Comparison of ENCODE assay signal across 22 cellular contexts in genomic region chr22:28894793-28895192, GRCh38. TPM values are rescaled to one million over a fixed set of nuclear protein-coding genes. Genes with fewer than 3 reads are reported as not detected.
A peak's percentile ranks its signal among the peaks of the same experiment; 100 is the strongest.
DNase-seq lines count a peak whose midpoint lies in the region; ATAC-seq and TF ChIP-seq lines count a peak whose summit lies in the region.
"Had no signal": no experiment of that assay in that cellular context is flagged by ENCODE, and none has a peak within 500 bp of the region (broad histone marks: within the 10 kb centered on the region; RNA-seq: fewer than 3 reads in every experiment).

No MANE protein-coding gene starts in this region.

- H4K5ac ChIP-seq in mesendoderm (ENCODE audit: low read length), result no peak overlapping the region

- no peak for DNase-seq in cardiac muscle cell (ENCODE audit: low read depth in 1 of 2, low spot score in 1 of 2)
- DNase-seq in Right ventricle myocardium inferior (ENCODE audit: missing footprints), result no peak
- no peak for DNase-seq in endodermal cell
- DNase-seq in mesendoderm, result no peak
- no peak for DNase-seq in NCI-H774 (lab: John Stamatoyannopoulos, UW)
- DNase-seq in activated T-helper 2 cell treated with anti-CD3 and anti-CD28 coated beads, Interferon-gamma antibody, Interleukin-2, Interleukin-4, amounts not matched to agents 10 μg/mL and 5 μg/mL and 100 μg/mL, durations not matched to agents 14 hours and 24 hours and 36 hours (ENCODE audit: low spot score), result no peak
- DNase-seq in anterior cingulate cortex (lab: John Stamatoyannopoulos, UW), result no peak
- DNase-seq: activated CD8-positive, alpha-beta memory T cell treated with anti-CD3 and anti-CD28 coated beads, Interleukin-2, amount 50 U/mL, for 4 hours; activated effector memory CD4-positive, alpha-beta T cell treated with anti-CD3 and anti-CD28 coated beads, Interleukin-2, amount 50 U/mL, for 16 hours; NCI-H1417 treated with DMSO at 0.1 percent for 48 hours; NCI-H510A; NK-92 treated with Interleukin-12 subunit alpha and Interleukin-12 subunit beta, amount 100 ng/mL, for 24 hours; stimulated activated CD4-positive, alpha-beta T cell treated with anti-CD3 and anti-CD28 coated beads, Interleukin-4, amount 100 ng/mL, for 4 hours; stimulated activated naive CD8-positive, alpha-beta T cell treated with anti-CD3 and anti-CD28 coated beads, Interleukin-15, amount 100 ng/mL, for 72 hours had no signal

- no peaks in the 10 kb centered on the region for H3K9me3 Mint-ChIP-seq in endodermal cell
- no peaks in the 10 kb centered on the region for H3K9me3 Mint-ChIP-seq in activated T-helper 2 cell treated with anti-CD3 and anti-CD28 coated beads, Interferon-gamma antibody, Interleukin-2, Interleukin-4, amounts not matched to agents 10 μg/mL and 5 μg/mL and 100 μg/mL, durations not matched to agents 14 hours and 24 hours and 36 hours
- H3K9me3 Mint-ChIP-seq: stimulated activated naive CD8-positive, alpha-beta T cell treated with anti-CD3 and anti-CD28 coated beads, Interleukin-15, amount 100 ng/mL, for 72 hours had no signal

- H2AK5ac ChIP-seq in mesendoderm (ENCODE audit: low read length), result no peak overlapping the region

- peaks cover 27% of the 10 kb centered on the region for H3K4me1 Mint-ChIP-seq in endodermal cell
- peaks cover 5% of the 10 kb centered on the region for H3K4me1 Mint-ChIP-seq in activated T-helper 2 cell treated with anti-CD3 and anti-CD28 coated beads, Interferon-gamma antibody, Interleukin-2, Interleukin-4, amounts not matched to agents 10 μg/mL and 5 μg/mL and 100 μg/mL, durations not matched to agents 14 hours and 24 hours and 36 hours (ENCODE audit: low read depth)

- H3K27me3 ChIP-seq in cardiac muscle cell (no peaks in the 10 kb centered on the region), endodermal cell (ENCODE audit: control insufficient read depth, insufficient read depth, low read length, poor library complexity, severe bottlenecking) (no peaks in the 10 kb centered on the region), mesendoderm (ENCODE audit: insufficient read depth, low read length, poor library complexity) (no peaks in the 10 kb centered on the region)
- H3K27me3 ChIP-seq: body of pancreas, upper lobe of left lung had no signal

- no peak overlapping the region for H4K8ac ChIP-seq in mesendoderm (ENCODE audit: low read depth, low read length)

- H3K56ac ChIP-seq in mesendoderm (ENCODE audit: low read length), result peak overlapping the region; percentile 1

- no peak overlapping the region for H2BK15ac ChIP-seq in mesendoderm (replicated peaks; ENCODE audit: low read depth)

- no peak overlapping the region for H3K4me3 Mint-ChIP-seq in endodermal cell
- no peak overlapping the region for H3K4me3 Mint-ChIP-seq in activated T-helper 2 cell treated with anti-CD3 and anti-CD28 coated beads, Interferon-gamma antibody, Interleukin-2, Interleukin-4, amounts not matched to agents 10 μg/mL and 5 μg/mL and 100 μg/mL, durations not matched to agents 14 hours and 24 hours and 36 hours (ENCODE audit: low read depth)
- H3K4me3 Mint-ChIP-seq: stimulated activated naive CD8-positive, alpha-beta T cell treated with anti-CD3 and anti-CD28 coated beads, Interleukin-15, amount 100 ng/mL, for 72 hours had no signal

- TF ChIP-seq CTCF in cardiac muscle cell (IDR thresholded peaks at IDR 0.05; ENCODE audit: low read depth, low read length) (no peak), endodermal cell (conservative IDR thresholded peaks at IDR 0.05) (no peak)

- no peaks in the 10 kb centered on the region for H3K36me3 Mint-ChIP-seq in endodermal cell (ENCODE audit: low read depth)
- no peaks in the 10 kb centered on the region for H3K36me3 Mint-ChIP-seq in activated T-helper 2 cell treated with anti-CD3 and anti-CD28 coated beads, Interferon-gamma antibody, Interleukin-2, Interleukin-4, amounts not matched to agents 10 μg/mL and 5 μg/mL and 100 μg/mL, durations not matched to agents 14 hours and 24 hours and 36 hours (ENCODE audit: low read depth)

- H3K79me2 ChIP-seq in mesendoderm (ENCODE audit: control insufficient read depth, insufficient read depth, low read length), result peaks cover 72% of the 10 kb centered on the region

- H3K36me3 ChIP-seq in cardiac muscle cell (no peaks in the 10 kb centered on the region), endodermal cell (ENCODE audit: control insufficient read depth, insufficient read depth, low read length) (no peaks in the 10 kb centered on the region), mesendoderm (ENCODE audit: control insufficient read depth, insufficient read depth, low read length) (no peaks in the 10 kb centered on the region)
- H3K36me3 ChIP-seq: upper lobe of left lung, WERI-Rb-1 had no signal

- H3K9ac ChIP-seq in endodermal cell (ENCODE audit: extremely low read depth, low read length, poor library complexity, severe bottlenecking) (no peak overlapping the region), mesendoderm (ENCODE audit: low read length) (no peak overlapping the region)

- no peaks in the 10 kb centered on the region for H3K27me3 Mint-ChIP-seq in endodermal cell (ENCODE audit: insufficient read depth)
- peaks cover 42% of the 10 kb centered on the region for H3K27me3 Mint-ChIP-seq in activated T-helper 2 cell treated with anti-CD3 and anti-CD28 coated beads, Interferon-gamma antibody, Interleukin-2, Interleukin-4, amounts not matched to agents 10 μg/mL and 5 μg/mL and 100 μg/mL, durations not matched to agents 14 hours and 24 hours and 36 hours (ENCODE audit: low read depth)

- H3K23ac ChIP-seq in mesendoderm (ENCODE audit: low read length), result no peak overlapping the region

- no peak overlapping the region for H3K18ac ChIP-seq in mesendoderm (ENCODE audit: low read length)

- H3K27ac ChIP-seq in cardiac muscle cell (peak overlapping the region; percentile 78), endodermal cell (ENCODE audit: low read depth, low read length) (no peak overlapping the region), mesendoderm (ENCODE audit: low read depth, low read length) (no peak overlapping the region)
- H3K27ac ChIP-seq: A549, body of pancreas, coronary artery, upper lobe of left lung, WERI-Rb-1 had no signal

- H3K4me3 ChIP-seq in cardiac muscle cell, result no peak overlapping the region
- no peak overlapping the region for H3K4me3 ChIP-seq in endodermal cell (ENCODE audit: low read length)
- H3K4me3 ChIP-seq in mesendoderm (ENCODE audit: low read length), result no peak overlapping the region
- H3K4me3 ChIP-seq: A549, body of pancreas, coronary artery, upper lobe of left lung had no signal

- no peak overlapping the region for H3K4ac ChIP-seq in mesendoderm (ENCODE audit: low read depth, low read length)

- peaks cover 20% of the 10 kb centered on the region for H3K79me1 ChIP-seq in mesendoderm (ENCODE audit: low read length)

- H3K27ac Mint-ChIP-seq in endodermal cell, result peak overlapping the region; percentile 70
- H3K27ac Mint-ChIP-seq in activated T-helper 2 cell treated with anti-CD3 and anti-CD28 coated beads, Interferon-gamma antibody, Interleukin-2, Interleukin-4, amounts not matched to agents 10 μg/mL and 5 μg/mL and 100 μg/mL, durations not matched to agents 14 hours and 24 hours and 36 hours, result no peak overlapping the region
- H3K27ac Mint-ChIP-seq: stimulated activated naive CD8-positive, alpha-beta T cell treated with anti-CD3 and anti-CD28 coated beads, Interleukin-15, amount 100 ng/mL, for 72 hours had no signal

- H2BK120ac ChIP-seq in mesendoderm (ENCODE audit: low read depth, low read length), result no peak overlapping the region

- intact Hi-C loops in Right ventricle myocardium inferior (cut with DNase I), result no loop called here
- intact Hi-C loops in activated T-helper 2 cell treated with anti-CD3 and anti-CD28 coated beads, Interferon-gamma antibody, Interleukin-2, Interleukin-4, amounts not matched to agents 10 μg/mL and 5 μg/mL and 100 μg/mL, durations not matched to agents 14 hours and 24 hours and 36 hours (cut with micrococcal nuclease), result no loop called here

- H3K9me3 ChIP-seq in cardiac muscle cell (ENCODE audit: low read depth), result no peaks in the 10 kb centered on the region
- no peaks in the 10 kb centered on the region for H3K9me3 ChIP-seq in endodermal cell (ENCODE audit: control insufficient read depth, low read length)
- H3K9me3 ChIP-seq: A549, body of pancreas, upper lobe of left lung had no signal

- ATAC-seq in Right ventricle myocardium inferior (no peak), HG03139 (IDR thresholded peaks at IDR 0.05; ENCODE audit: unreplicated experiment) (no peak)
- ATAC-seq: A549; body of pancreas; HepG2; Panc1; stimulated activated naive CD8-positive, alpha-beta T cell treated with anti-CD3 and anti-CD28 coated beads, Interleukin-15, amount 100 ng/mL, for 72 hours had no signal

- H3K4me1 ChIP-seq in cardiac muscle cell (ENCODE audit: low read depth), result peaks cover 61% of the 10 kb centered on the region
- peaks cover 6% of the 10 kb centered on the region for H3K4me1 ChIP-seq in endodermal cell (ENCODE audit: control insufficient read depth, insufficient read depth, low read length)
- peaks cover 14% of the 10 kb centered on the region for H3K4me1 ChIP-seq in mesendoderm (ENCODE audit: control insufficient read depth, low read depth, low read length)

- H2BK5ac ChIP-seq in mesendoderm (ENCODE audit: low read length), result no peak overlapping the region

- WGBS in endodermal cell (ENCODE audit: insufficient coverage in 1 of 2, insufficient read length in 1 of 2), 2 experiments, result 74 to 78% methylated on average over 3 of the region's 3 CpGs
- WGBS in mesendoderm (ENCODE audit: extremely low coverage, insufficient coverage, low lambda C conversion rate), result no CpG with 5 or more reads among the region's 3 CpGs

- no peak overlapping the region for H3K4me2 ChIP-seq in mesendoderm (ENCODE audit: low read length)
- H3K4me2 ChIP-seq: A549 had no signal

RNA-seq across cellular contexts. Expression of gene ZNRF3, which starts 11.4 kb away (rescaled TPM):
- total RNA-seq in cardiac muscle cell (35.4 and 40.4 TPM in 2 replicates), Right ventricle myocardium inferior (5.4 TPM), endodermal cell (10 to 100 TPM; 15.8 to 19.8 TPM)
- polyA plus RNA-seq in cardiac muscle cell, result 23.8 and 25.5 TPM in 2 replicates
- polyA plus RNA-seq in endodermal cell (2013, experiment 1 of 2), result 35.8 TPM
- polyA plus RNA-seq in endodermal cell (2013, experiment 2 of 2), result 29.9 TPM
- 12.2 TPM for polyA plus RNA-seq in mesendoderm (2013, experiment 1 of 2)
- polyA plus RNA-seq in mesendoderm (2013, experiment 2 of 2), result 11.9 TPM
- 0.82 and 1.1 TPM in 2 replicates for total RNA-seq in activated T-helper 2 cell treated with anti-CD3 and anti-CD28 coated beads, Interferon-gamma antibody, Interleukin-2, Interleukin-4, amounts not matched to agents 10 μg/mL and 5 μg/mL and 100 μg/mL, durations not matched to agents 14 hours and 24 hours and 36 hours
